ENCODE assay signal across 23 cellular contexts in the genomic region with DNA sequence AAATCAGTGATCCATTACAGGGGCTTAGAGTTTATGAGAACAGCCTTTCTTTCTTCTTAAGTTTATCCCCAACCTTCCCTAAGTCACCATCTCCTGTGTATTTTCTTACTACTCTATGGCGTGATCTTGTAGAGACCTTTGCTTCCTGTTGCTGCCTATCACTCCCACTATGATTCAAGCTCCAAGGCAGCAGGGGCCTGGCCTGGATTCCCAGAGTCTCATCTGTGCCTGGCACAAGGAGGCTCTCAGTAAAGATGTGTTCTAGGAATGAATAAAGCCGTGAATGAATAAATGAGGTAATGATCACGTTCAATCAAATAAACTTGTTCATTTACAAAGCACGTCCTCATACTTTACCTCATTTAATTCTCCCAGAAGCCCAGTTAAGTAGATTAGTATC. TPM values are rescaled to one million over a fixed set of nuclear protein-coding genes. Genes with fewer than 3 reads are reported as not detected.
"Had no signal": no experiment of that assay in that cellular context is flagged by ENCODE, and none has a peak within 500 bp of the region (broad histone marks: within the 10 kb centered on the region; RNA-seq: fewer than 3 reads in every experiment).

No MANE protein-coding gene starts in this region.

- H3K9me3 Mint-ChIP-seq: activated T-helper 17 cell treated with anti-CD3 and anti-CD28 coated beads, Interleukin-2, amount 50 U/mL, for 72 hours had no signal

- H3K4me1 ChIP-seq: breast epithelium, psoas muscle, stomach, testis had no signal

- H3K27ac Mint-ChIP-seq: activated CD4-positive, alpha-beta memory T cell treated with anti-CD3 and anti-CD28 coated beads for 36 hours; activated naive CD8-positive, alpha-beta T cell treated with anti-CD3 and anti-CD28 coated beads for 36 hours; activated T-helper 17 cell treated with anti-CD3 and anti-CD28 coated beads, Interleukin-2, amount 50 U/mL, for 72 hours; dendritic cell treated with granulocyte-macrophage colony-stimulating factor and Interleukin-4, amounts not matched to agents 40 ng/mL and 50 ng/mL, for 4 days; effector memory CD8-positive, alpha-beta T cell; memory B cell; naive B cell; stimulated activated effector memory CD8-positive, alpha-beta T cell treated with anti-CD3 and anti-CD28 coated beads, Interleukin-12 subunit alpha, Interleukin-12 subunit beta, amount 100 ng/mL, for 72 hours had no signal

- H3K9me3 ChIP-seq: breast epithelium, mucosa of descending colon, psoas muscle, stomach, testis had no signal

- H3K4me3 ChIP-seq: breast epithelium, mucosa of descending colon, psoas muscle, SK-N-MC, stomach, testis had no signal

- H3K27me3 ChIP-seq: breast epithelium, stomach, testis had no signal

- H3K4me3 Mint-ChIP-seq: activated CD4-positive, alpha-beta memory T cell treated with anti-CD3 and anti-CD28 coated beads for 36 hours; activated naive CD8-positive, alpha-beta T cell treated with anti-CD3 and anti-CD28 coated beads for 36 hours; activated T-helper 17 cell treated with anti-CD3 and anti-CD28 coated beads, Interleukin-2, amount 50 U/mL, for 72 hours; dendritic cell treated with granulocyte-macrophage colony-stimulating factor and Interleukin-4, amounts not matched to agents 40 ng/mL and 50 ng/mL, for 4 days; effector memory CD8-positive, alpha-beta T cell; memory B cell; neural crest cell; stimulated activated effector memory CD8-positive, alpha-beta T cell treated with anti-CD3 and anti-CD28 coated beads, Interleukin-12 subunit alpha, Interleukin-12 subunit beta, amount 100 ng/mL, for 72 hours had no signal

- ATAC-seq: activated T-helper 17 cell treated with anti-CD3 and anti-CD28 coated beads, Interleukin-2, amount 50 U/mL, for 72 hours; effector memory CD8-positive, alpha-beta T cell; left ventricle myocardium superior; mucosa of descending colon; psoas muscle; sciatic nerve; stimulated activated effector memory CD8-positive, alpha-beta T cell treated with anti-CD3 and anti-CD28 coated beads, Interleukin-12 subunit alpha, Interleukin-12 subunit beta, amount 100 ng/mL, for 72 hours had no signal

- H3K27ac ChIP-seq: breast epithelium, psoas muscle, SK-N-MC, stomach, testis had no signal

- DNase-seq: activated CD4-positive, alpha-beta memory T cell treated with anti-CD3 and anti-CD28 coated beads for 36 hours; activated naive CD4-positive, alpha-beta T cell; activated naive CD8-positive, alpha-beta T cell treated with anti-CD3 and anti-CD28 coated beads for 36 hours; activated T-cell treated with anti-CD3 and anti-CD28 coated beads, Interleukin-2, amount 50 U/mL, for 1 hour; cerebellar nuclear complex; effector memory CD8-positive, alpha-beta T cell; glutamatergic neuron; left ventricle myocardium superior; mucosa of descending colon; naive B cell; psoas muscle; stimulated activated CD4-positive, alpha-beta T cell treated with anti-CD3 and anti-CD28 coated beads, Interleukin-4, amount 100 ng/mL, for 24 hours; stomach; testis had no signal

- H3K36me3 ChIP-seq: breast epithelium had no signal

- H3K4me1 Mint-ChIP-seq: memory B cell; naive B cell; neural crest cell; stimulated activated effector memory CD8-positive, alpha-beta T cell treated with anti-CD3 and anti-CD28 coated beads, Interleukin-12 subunit alpha, Interleukin-12 subunit beta, amount 100 ng/mL, for 72 hours had no signal

- H3K27me3 Mint-ChIP-seq: activated CD4-positive, alpha-beta memory T cell treated with anti-CD3 and anti-CD28 coated beads for 36 hours; activated naive CD8-positive, alpha-beta T cell treated with anti-CD3 and anti-CD28 coated beads for 36 hours; activated T-helper 17 cell treated with anti-CD3 and anti-CD28 coated beads, Interleukin-2, amount 50 U/mL, for 72 hours; dendritic cell treated with granulocyte-macrophage colony-stimulating factor and Interleukin-4, amounts not matched to agents 40 ng/mL and 50 ng/mL, for 4 days; effector memory CD8-positive, alpha-beta T cell; memory B cell; naive B cell had no signal

RNA-seq across cellular contexts. Expression of a gene that starts 45.4 kb away (rescaled TPM):
- total RNA-seq: activated CD4-positive, alpha-beta memory T cell treated with anti-CD3 and anti-CD28 coated beads for 36 hours; activated naive CD8-positive, alpha-beta T cell treated with anti-CD3 and anti-CD28 coated beads for 36 hours; activated T-helper 17 cell treated with anti-CD3 and anti-CD28 coated beads, Interleukin-2, amount 50 U/mL, for 72 hours; T-helper 2 cell treated with Interferon-gamma antibody and Interleukin-4, amounts not matched to agents 100 ng/mL and 5 ng/mL, for 36 hours had no signal
